ENCODE assay signal across 8 cellular contexts in the genomic region with DNA sequence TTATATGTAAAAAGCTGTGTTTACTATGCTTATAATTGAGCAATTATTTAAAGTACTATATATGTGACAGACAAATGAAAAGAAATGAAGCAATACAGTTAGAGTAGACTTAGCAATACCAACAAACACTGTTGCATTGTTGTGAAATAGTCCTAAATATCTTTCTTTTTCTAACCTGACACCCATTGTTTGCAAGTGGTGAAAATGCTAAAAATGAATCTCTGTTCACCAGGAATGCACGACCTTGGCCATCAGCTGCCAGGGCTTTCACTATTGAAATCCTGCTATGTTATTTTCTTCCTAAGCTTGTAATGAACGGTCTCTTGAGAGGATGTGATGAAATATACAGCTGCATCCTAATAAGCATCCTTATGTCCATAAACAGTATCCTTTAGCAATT.
"Had no signal": no experiment of that assay in that cellular context is flagged by ENCODE, and none has a peak within 500 bp of the region (broad histone marks: within the 10 kb centered on the region; RNA-seq: fewer than 3 reads in every experiment).

No MANE protein-coding gene starts in this region.

- H3K27me3 ChIP-seq: ascending aorta, body of pancreas, SJCRH30 had no signal

- H3K36me3 Mint-ChIP-seq: activated naive CD8-positive, alpha-beta T cell treated with anti-CD3 and anti-CD28 coated beads, Interleukin-2, amount 10 ng/mL, durations not matched to agents 7 days and 5 days had no signal

- H3K9me3 ChIP-seq: ascending aorta, body of pancreas, SJCRH30, SK-N-SH had no signal

- H3K9ac ChIP-seq: SK-N-SH had no signal

- H3K9me3 Mint-ChIP-seq: activated naive CD8-positive, alpha-beta T cell treated with anti-CD3 and anti-CD28 coated beads, Interleukin-2, amount 10 ng/mL, durations not matched to agents 7 days and 5 days; central memory CD8-positive, alpha-beta T cell; T-helper 2 cell treated with Interferon-gamma antibody and Interleukin-4, amounts not matched to agents 5 μg/mL and 100 μg/mL, for 36 hours had no signal

- H3K4me3 ChIP-seq: ascending aorta, body of pancreas, SJCRH30 had no signal

- H3K27ac ChIP-seq: SJCRH30 had no signal

- H3K27ac Mint-ChIP-seq: activated CD8-positive, alpha-beta T cell treated with anti-CD3 and anti-CD28 coated beads, Interleukin-2, amount 10 ng/mL, durations not matched to agents 7 days and 5 days; activated naive CD8-positive, alpha-beta T cell treated with anti-CD3 and anti-CD28 coated beads, Interleukin-2, amount 10 ng/mL, durations not matched to agents 7 days and 5 days; T-helper 2 cell treated with Interferon-gamma antibody and Interleukin-4, amounts not matched to agents 5 μg/mL and 100 μg/mL, for 36 hours had no signal

- H3K27me3 Mint-ChIP-seq: central memory CD8-positive, alpha-beta T cell had no signal

- H3K36me3 ChIP-seq: ascending aorta, SJCRH30 had no signal
